ENCODE assay signal across 1 cellular context in the genomic region with DNA sequence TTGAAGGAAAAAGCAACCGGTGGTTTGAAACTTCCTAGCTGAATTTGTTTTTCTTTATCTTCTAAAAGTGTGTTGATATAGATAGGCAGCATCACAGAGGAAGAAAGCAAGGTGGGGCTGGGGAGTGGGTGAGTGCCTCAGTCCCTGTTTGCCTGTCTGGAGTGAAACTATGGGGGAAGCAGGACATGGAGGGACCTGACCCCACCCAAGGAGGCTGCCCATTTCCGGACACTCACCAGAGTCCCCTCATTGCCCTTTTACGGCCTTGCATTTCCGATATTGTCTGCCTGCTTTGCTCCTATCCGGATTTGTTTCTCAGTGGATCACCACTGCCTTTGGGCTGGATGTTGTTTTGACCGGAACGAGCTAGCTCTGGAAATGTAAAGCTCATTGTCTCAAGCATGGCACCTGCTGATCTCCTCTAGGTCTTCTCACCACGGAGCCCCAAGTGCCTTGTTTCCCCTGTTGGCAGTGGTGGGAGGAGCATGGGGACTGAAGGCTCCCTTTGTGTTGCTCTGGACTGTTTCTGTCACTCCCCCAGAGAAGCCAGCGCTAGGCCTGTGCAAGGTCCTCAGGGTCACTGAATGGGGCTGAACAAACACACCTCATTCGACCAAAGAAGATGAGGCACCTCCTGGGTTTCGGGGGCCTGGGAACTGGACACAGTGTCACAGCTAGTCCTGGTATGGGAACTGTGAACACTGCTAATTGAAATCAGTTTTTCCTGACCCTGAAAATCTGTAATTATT.
TF ChIP-seq lines count a peak whose summit lies in the region.

No MANE protein-coding gene starts in this region.

TF ChIP-seq in HepG2, 621 proteins besides CTCF, POLR2A, EP300 and RAD21 (continued from another document and continues in another):
- TF ChIP-seq, protein P1, sequence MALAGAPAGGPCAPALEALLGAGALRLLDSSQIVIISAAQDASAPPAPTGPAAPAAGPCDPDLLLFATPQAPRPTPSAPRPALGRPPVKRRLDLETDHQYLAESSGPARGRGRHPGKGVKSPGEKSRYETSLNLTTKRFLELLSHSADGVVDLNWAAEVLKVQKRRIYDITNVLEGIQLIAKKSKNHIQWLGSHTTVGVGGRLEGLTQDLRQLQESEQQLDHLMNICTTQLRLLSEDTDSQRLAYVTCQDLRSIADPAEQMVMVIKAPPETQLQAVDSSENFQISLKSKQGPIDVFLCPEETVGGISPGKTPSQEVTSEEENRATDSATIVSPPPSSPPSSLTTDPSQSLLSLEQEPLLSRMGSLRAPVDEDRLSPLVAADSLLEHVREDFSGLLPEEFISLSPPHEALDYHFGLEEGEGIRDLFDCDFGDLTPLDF (CRISPR knock-in tag; IDR thresholded peaks at IDR 0.05), result no peak
- TF ChIP-seq ZNF333 (CRISPR knock-in tag; IDR thresholded peaks at IDR 0.05; ENCODE audit: borderline replicate concordance) (no peak), MXI1 (IDR thresholded peaks at IDR 0.05; ENCODE audit: borderline replicate concordance, low read depth, low read length) (peak; percentile 18; the same call in 1 of the 3 replicates), ZNF550 (CRISPR knock-in tag; IDR thresholded peaks at IDR 0.05; ENCODE audit: borderline replicate concordance) (no peak), ZNF713 (CRISPR knock-in tag; IDR thresholded peaks at IDR 0.05) (no peak), ZNF432 (CRISPR knock-in tag; IDR thresholded peaks at IDR 0.05; ENCODE audit: borderline replicate concordance) (no peak), MTA3 (CRISPR knock-in tag; IDR thresholded peaks at IDR 0.05) (no peak), ZNF644 (CRISPR knock-in tag; IDR thresholded peaks at IDR 0.05; ENCODE audit: low read depth) (peak; percentile 91), PAX8 (CRISPR knock-in tag; IDR thresholded peaks at IDR 0.05; ENCODE audit: borderline replicate concordance) (no peak), FOXA3 (CRISPR knock-in tag; IDR thresholded peaks at IDR 0.05) (peak; percentile 58), ZNF225 (CRISPR knock-in tag; IDR thresholded peaks at IDR 0.05) (no peak), CEBPB (IDR thresholded peaks at IDR 0.05; ENCODE audit: borderline replicate concordance, low read depth, low read length) (no peak), ZNF850 (CRISPR knock-in tag; conservative IDR thresholded peaks at IDR 0.05) (no peak), ZNF468 (CRISPR knock-in tag; IDR thresholded peaks at IDR 0.05) (no peak; the same call in 1 of the 2 replicates), ZFAT (CRISPR knock-in tag; conservative IDR thresholded peaks at IDR 0.05) (no peak), RAD51 (IDR thresholded peaks at IDR 0.05; ENCODE audit: borderline replicate concordance) (no peak), FOSL2 (CRISPR knock-in tag; IDR thresholded peaks at IDR 0.05) (peak; percentile 27; the same call in 1 of the 2 replicates), SOX6 (IDR thresholded peaks at IDR 0.05) (no peak), SOX6 (CRISPR knock-in tag; IDR thresholded peaks at IDR 0.05) (peak; percentile 91), ZNF3 (CRISPR knock-in tag; IDR thresholded peaks at IDR 0.05) (no peak), ZNF777 (CRISPR knock-in tag; IDR thresholded peaks at IDR 0.05) (no peak), IRF2 (CRISPR knock-in tag; IDR thresholded peaks at IDR 0.05) (peak; percentile 73; the same call in 1 of the 2 replicates), ZNF230 (CRISPR knock-in tag; IDR thresholded peaks at IDR 0.05) (no peak), CBX5 (CRISPR knock-in tag; IDR thresholded peaks at IDR 0.05; ENCODE audit: borderline replicate concordance) (peak; percentile 68; the same call in 1 of the 2 replicates), RBAK (CRISPR knock-in tag; IDR thresholded peaks at IDR 0.05) (no peak), ZNF33A (CRISPR knock-in tag; IDR thresholded peaks at IDR 0.05; ENCODE audit: borderline replicate concordance) (0 out of 2 replicates have a peak, but pooled peaks have one; percentile 36), MIER3 (CRISPR knock-in tag; IDR thresholded peaks at IDR 0.05; ENCODE audit: borderline replicate concordance) (no peak), PTBP1 (IDR thresholded peaks at IDR 0.05; ENCODE audit: low read depth, low read length, poor library complexity, severe bottlenecking) (no peak), AHR (CRISPR knock-in tag; IDR thresholded peaks at IDR 0.05) (no peak), U2AF2 (IDR thresholded peaks at IDR 0.05; ENCODE audit: low read depth, low read length) (no peak), ZNF816 (CRISPR knock-in tag; IDR thresholded peaks at IDR 0.05; ENCODE audit: borderline replicate concordance) (0 out of 2 replicates have a peak, but pooled peaks have one; percentile 35)
- TF ChIP-seq, protein P2, sequence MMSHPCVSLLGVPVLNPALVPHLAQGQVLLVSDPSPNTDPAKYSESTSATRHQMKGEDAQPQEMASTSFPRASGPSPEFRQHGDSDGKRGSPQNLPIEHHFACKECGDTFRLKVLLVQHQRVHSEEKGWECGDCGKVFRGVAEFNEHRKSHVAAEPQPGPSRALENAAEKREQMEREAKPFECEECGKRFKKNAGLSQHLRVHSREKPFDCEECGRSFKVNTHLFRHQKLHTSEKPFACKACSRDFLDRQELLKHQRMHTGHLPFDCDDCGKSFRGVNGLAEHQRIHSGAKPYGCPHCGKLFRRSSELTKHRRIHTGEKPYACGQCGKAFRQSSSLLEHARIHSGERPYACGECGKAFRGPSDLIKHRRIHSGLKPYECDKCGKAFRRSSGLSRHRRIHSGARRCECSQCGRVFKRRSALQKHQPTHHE (CRISPR knock-in tag; IDR thresholded peaks at IDR 0.05; ENCODE audit: borderline replicate concordance), result no peak
- TF ChIP-seq, protein P3, sequence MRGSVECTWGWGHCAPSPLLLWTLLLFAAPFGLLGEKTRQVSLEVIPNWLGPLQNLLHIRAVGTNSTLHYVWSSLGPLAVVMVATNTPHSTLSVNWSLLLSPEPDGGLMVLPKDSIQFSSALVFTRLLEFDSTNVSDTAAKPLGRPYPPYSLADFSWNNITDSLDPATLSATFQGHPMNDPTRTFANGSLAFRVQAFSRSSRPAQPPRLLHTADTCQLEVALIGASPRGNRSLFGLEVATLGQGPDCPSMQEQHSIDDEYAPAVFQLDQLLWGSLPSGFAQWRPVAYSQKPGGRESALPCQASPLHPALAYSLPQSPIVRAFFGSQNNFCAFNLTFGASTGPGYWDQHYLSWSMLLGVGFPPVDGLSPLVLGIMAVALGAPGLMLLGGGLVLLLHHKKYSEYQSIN (CRISPR knock-in tag; IDR thresholded peaks at IDR 0.05; ENCODE audit: borderline replicate concordance), result no peak
- TF ChIP-seq, protein P4, sequence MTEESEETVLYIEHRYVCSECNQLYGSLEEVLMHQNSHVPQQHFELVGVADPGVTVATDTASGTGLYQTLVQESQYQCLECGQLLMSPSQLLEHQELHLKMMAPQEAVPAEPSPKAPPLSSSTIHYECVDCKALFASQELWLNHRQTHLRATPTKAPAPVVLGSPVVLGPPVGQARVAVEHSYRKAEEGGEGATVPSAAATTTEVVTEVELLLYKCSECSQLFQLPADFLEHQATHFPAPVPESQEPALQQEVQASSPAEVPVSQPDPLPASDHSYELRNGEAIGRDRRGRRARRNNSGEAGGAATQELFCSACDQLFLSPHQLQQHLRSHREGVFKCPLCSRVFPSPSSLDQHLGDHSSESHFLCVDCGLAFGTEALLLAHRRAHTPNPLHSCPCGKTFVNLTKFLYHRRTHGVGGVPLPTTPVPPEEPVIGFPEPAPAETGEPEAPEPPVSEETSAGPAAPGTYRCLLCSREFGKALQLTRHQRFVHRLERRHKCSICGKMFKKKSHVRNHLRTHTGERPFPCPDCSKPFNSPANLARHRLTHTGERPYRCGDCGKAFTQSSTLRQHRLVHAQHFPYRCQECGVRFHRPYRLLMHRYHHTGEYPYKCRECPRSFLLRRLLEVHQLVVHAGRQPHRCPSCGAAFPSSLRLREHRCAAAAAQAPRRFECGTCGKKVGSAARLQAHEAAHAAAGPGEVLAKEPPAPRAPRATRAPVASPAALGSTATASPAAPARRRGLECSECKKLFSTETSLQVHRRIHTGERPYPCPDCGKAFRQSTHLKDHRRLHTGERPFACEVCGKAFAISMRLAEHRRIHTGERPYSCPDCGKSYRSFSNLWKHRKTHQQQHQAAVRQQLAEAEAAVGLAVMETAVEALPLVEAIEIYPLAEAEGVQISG (CRISPR knock-in tag; IDR thresholded peaks at IDR 0.05), result peak; percentile 68
- TF ChIP-seq, protein P5, sequence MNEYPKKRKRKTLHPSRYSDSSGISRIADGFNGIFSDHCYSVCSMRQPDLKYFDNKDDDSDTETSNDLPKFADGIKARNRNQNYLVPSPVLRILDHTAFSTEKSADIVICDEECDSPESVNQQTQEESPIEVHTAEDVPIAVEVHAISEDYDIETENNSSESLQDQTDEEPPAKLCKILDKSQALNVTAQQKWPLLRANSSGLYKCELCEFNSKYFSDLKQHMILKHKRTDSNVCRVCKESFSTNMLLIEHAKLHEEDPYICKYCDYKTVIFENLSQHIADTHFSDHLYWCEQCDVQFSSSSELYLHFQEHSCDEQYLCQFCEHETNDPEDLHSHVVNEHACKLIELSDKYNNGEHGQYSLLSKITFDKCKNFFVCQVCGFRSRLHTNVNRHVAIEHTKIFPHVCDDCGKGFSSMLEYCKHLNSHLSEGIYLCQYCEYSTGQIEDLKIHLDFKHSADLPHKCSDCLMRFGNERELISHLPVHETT (CRISPR knock-in tag; conservative IDR thresholded peaks at IDR 0.05), result no peak
- TF ChIP-seq, protein P6, sequence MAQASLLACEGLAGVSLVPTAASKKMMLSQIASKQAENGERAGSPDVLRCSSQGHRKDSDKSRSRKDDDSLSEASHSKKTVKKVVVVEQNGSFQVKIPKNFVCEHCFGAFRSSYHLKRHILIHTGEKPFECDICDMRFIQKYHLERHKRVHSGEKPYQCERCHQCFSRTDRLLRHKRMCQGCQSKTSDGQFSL (CRISPR knock-in tag; IDR thresholded peaks at IDR 0.05), result no peak
- TF ChIP-seq, protein P7, sequence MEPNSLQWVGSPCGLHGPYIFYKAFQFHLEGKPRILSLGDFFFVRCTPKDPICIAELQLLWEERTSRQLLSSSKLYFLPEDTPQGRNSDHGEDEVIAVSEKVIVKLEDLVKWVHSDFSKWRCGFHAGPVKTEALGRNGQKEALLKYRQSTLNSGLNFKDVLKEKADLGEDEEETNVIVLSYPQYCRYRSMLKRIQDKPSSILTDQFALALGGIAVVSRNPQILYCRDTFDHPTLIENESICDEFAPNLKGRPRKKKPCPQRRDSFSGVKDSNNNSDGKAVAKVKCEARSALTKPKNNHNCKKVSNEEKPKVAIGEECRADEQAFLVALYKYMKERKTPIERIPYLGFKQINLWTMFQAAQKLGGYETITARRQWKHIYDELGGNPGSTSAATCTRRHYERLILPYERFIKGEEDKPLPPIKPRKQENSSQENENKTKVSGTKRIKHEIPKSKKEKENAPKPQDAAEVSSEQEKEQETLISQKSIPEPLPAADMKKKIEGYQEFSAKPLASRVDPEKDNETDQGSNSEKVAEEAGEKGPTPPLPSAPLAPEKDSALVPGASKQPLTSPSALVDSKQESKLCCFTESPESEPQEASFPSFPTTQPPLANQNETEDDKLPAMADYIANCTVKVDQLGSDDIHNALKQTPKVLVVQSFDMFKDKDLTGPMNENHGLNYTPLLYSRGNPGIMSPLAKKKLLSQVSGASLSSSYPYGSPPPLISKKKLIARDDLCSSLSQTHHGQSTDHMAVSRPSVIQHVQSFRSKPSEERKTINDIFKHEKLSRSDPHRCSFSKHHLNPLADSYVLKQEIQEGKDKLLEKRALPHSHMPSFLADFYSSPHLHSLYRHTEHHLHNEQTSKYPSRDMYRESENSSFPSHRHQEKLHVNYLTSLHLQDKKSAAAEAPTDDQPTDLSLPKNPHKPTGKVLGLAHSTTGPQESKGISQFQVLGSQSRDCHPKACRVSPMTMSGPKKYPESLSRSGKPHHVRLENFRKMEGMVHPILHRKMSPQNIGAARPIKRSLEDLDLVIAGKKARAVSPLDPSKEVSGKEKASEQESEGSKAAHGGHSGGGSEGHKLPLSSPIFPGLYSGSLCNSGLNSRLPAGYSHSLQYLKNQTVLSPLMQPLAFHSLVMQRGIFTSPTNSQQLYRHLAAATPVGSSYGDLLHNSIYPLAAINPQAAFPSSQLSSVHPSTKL (CRISPR knock-in tag; IDR thresholded peaks at IDR 0.05), result peak; percentile 70; the same call in 1 of the 2 replicates
- TF ChIP-seq, protein P8, sequence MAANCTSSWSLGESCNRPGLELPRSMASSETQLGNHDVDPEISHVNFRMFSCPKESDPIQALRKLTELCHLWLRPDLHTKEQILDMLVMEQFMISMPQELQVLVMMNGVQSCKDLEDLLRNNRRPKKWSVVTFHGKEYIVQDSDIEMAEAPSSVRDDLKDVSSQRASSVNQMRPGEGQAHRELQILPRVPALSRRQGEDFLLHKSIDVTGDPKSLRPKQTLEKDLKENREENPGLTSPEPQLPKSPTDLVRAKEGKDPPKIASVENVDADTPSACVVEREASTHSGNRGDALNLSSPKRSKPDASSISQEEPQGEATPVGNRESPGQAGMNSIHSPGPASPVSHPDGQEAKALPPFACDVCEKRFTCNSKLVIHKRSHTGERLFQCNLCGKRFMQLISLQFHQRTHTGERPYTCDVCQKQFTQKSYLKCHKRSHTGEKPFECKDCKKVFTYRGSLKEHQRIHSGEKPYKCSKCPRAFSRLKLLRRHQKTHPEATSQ (CRISPR knock-in tag; IDR thresholded peaks at IDR 0.05; ENCODE audit: borderline replicate concordance), result peak; percentile 69; the same call in 1 of the 2 replicates
- TF ChIP-seq, protein P9, sequence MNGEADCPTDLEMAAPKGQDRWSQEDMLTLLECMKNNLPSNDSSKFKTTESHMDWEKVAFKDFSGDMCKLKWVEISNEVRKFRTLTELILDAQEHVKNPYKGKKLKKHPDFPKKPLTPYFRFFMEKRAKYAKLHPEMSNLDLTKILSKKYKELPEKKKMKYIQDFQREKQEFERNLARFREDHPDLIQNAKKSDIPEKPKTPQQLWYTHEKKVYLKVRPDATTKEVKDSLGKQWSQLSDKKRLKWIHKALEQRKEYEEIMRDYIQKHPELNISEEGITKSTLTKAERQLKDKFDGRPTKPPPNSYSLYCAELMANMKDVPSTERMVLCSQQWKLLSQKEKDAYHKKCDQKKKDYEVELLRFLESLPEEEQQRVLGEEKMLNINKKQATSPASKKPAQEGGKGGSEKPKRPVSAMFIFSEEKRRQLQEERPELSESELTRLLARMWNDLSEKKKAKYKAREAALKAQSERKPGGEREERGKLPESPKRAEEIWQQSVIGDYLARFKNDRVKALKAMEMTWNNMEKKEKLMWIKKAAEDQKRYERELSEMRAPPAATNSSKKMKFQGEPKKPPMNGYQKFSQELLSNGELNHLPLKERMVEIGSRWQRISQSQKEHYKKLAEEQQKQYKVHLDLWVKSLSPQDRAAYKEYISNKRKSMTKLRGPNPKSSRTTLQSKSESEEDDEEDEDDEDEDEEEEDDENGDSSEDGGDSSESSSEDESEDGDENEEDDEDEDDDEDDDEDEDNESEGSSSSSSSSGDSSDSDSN (CRISPR knock-in tag; IDR thresholded peaks at IDR 0.05), result peak; percentile 50
- TF ChIP-seq, protein P10, sequence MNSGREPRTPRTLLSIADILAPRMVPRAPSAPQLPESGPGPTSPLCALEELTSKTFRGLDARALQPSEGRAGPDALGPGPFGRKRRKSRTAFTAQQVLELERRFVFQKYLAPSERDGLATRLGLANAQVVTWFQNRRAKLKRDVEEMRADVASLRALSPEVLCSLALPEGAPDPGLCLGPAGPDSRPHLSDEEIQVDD (CRISPR knock-in tag; IDR thresholded peaks at IDR 0.05; ENCODE audit: borderline replicate concordance), result no peak
- TF ChIP-seq, protein P11, sequence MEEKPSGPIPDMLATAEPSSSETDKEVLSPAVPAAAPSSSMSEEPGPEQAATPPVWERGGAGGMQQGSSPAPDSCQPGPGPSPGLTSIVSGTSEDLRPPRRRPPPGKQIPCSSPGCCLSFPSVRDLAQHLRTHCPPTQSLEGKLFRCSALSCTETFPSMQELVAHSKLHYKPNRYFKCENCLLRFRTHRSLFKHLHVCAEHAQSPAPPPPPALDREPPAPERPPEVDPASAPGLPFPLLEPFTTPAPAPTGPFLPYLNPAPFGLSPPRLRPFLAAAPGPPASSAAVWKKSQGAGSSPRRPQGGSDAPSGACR (CRISPR knock-in tag; IDR thresholded peaks at IDR 0.05), result no peak
- TF ChIP-seq, protein P12, sequence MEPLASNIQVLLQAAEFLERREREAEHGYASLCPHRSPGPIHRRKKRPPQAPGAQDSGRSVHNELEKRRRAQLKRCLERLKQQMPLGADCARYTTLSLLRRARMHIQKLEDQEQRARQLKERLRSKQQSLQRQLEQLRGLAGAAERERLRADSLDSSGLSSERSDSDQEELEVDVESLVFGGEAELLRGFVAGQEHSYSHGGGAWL (CRISPR knock-in tag; IDR thresholded peaks at IDR 0.05), result no peak
